In genomic region chr22:25845985-25846745, GRCh38 we compare ENCODE assay signal across 1 cellular context.
TF ChIP-seq lines count a peak whose summit lies in the region.

No MANE protein-coding gene starts in this region.

TF ChIP-seq in IMR-90, 13 proteins besides CTCF, POLR2A, EP300 and RAD21 (continued from another document):
- no peak for TF ChIP-seq USF2 (IDR thresholded peaks at IDR 0.05; ENCODE audit: low read depth, low read length)
- TF ChIP-seq NFE2L2 (IDR thresholded peaks at IDR 0.05; ENCODE audit: low read depth, low read length), result no peak
- TF ChIP-seq RCOR1 (IDR thresholded peaks at IDR 0.05; ENCODE audit: insufficient replicate concordance, low read length), result no peak
- TF ChIP-seq MAFK (IDR thresholded peaks at IDR 0.05; ENCODE audit: low read depth, low read length), result no peak
- no peak for TF ChIP-seq MAZ (IDR thresholded peaks at IDR 0.05; ENCODE audit: borderline replicate concordance, low read depth, low read length)
- no peak for TF ChIP-seq BHLHE40 (IDR thresholded peaks at IDR 0.05; ENCODE audit: low read depth, low read length)
- TF ChIP-seq RFX5 (IDR thresholded peaks at IDR 0.05; ENCODE audit: low read depth, low read length), result no peak
- no peak for TF ChIP-seq SMC3 (IDR thresholded peaks at IDR 0.05; ENCODE audit: low read depth, low read length)
- TF ChIP-seq, protein P1, sequence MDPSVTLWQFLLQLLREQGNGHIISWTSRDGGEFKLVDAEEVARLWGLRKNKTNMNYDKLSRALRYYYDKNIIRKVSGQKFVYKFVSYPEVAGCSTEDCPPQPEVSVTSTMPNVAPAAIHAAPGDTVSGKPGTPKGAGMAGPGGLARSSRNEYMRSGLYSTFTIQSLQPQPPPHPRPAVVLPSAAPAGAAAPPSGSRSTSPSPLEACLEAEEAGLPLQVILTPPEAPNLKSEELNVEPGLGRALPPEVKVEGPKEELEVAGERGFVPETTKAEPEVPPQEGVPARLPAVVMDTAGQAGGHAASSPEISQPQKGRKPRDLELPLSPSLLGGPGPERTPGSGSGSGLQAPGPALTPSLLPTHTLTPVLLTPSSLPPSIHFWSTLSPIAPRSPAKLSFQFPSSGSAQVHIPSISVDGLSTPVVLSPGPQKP (IDR thresholded peaks at IDR 0.05; ENCODE audit: borderline replicate concordance, low read depth, low read length), result no peak
